14 cellular contexts compared by ENCODE assay signal in the genomic region with DNA sequence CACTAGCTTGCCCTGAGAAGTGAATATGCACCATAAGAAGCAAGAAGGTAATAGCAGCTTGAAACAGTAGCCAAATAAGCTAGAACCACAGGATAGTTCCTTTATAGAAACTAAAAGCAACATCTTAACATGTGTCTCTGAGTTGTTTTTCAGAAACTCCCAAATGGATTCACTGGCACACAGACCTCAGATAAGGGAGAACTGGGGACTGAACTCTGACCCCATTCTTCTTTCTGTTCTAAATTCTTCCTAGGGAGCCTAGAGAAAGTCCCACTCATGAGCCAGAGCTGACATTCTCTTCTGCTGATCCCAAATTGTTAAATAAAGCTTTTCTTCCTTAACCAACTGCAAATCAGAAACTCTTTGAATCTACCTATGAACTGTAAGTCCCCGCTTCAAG.
DNase-seq lines count a peak whose midpoint lies in the region; ATAC-seq, FAIRE-seq and TF ChIP-seq lines count a peak whose summit lies in the region.
"Had no signal": no experiment of that assay in that cellular context is flagged by ENCODE, and none has a peak within 500 bp of the region (broad histone marks: within the 10 kb centered on the region; RNA-seq: fewer than 3 reads in every experiment).

No MANE protein-coding gene starts in this region.

- no peak overlapping the region for H3K4me3 ChIP-seq in esophagus squamous epithelium
- H3K4me3 ChIP-seq in esophagus muscularis mucosa: no peak overlapping the region
- H3K4me3 ChIP-seq in pancreas: no peak overlapping the region
- H3K4me3 ChIP-seq: GM23248, Peyer's patch had no signal

- no peak for TF ChIP-seq CTCF in esophagus squamous epithelium (IDR thresholded peaks at IDR 0.05)
- no peak for TF ChIP-seq CTCF in esophagus muscularis mucosa (IDR thresholded peaks at IDR 0.05)
- TF ChIP-seq CTCF in pancreas (IDR thresholded peaks at IDR 0.05): no peak

- no peak for TF ChIP-seq POLR2A in esophagus squamous epithelium (IDR thresholded peaks at IDR 0.05)
- TF ChIP-seq POLR2A in esophagus muscularis mucosa (IDR thresholded peaks at IDR 0.05; ENCODE audit: low read depth): no peak

- H3K4me1 ChIP-seq in esophagus squamous epithelium: peaks cover 0 to 3% (median 0%) of the 10 kb centered on the region in 3 donors
- H3K4me1 ChIP-seq in esophagus muscularis mucosa: peaks cover 8 to 33% (median 22%) of the 10 kb centered on the region in 4 donors
- no peaks in the 10 kb centered on the region for H3K4me1 ChIP-seq in pancreas
- H3K4me1 ChIP-seq: Peyer's patch had no signal

- H3K27me3 ChIP-seq in esophagus squamous epithelium (no peaks in the 10 kb centered on the region), esophagus muscularis mucosa (no peaks in the 10 kb centered on the region), pancreas (no peaks in the 10 kb centered on the region)
- H3K27me3 ChIP-seq: Peyer's patch had no signal

- H3K36me3 ChIP-seq in esophagus squamous epithelium (no peaks in the 10 kb centered on the region), esophagus muscularis mucosa (no peaks in the 10 kb centered on the region), pancreas (no peaks in the 10 kb centered on the region)
- H3K36me3 ChIP-seq: Peyer's patch had no signal

- DNase-seq in Right ventricle myocardium superior: no peak
- DNase-seq in cardiac septum (ENCODE audit: low spot score): no peak
- DNase-seq in left lobe of liver (ENCODE audit: low spot score): no peak
- DNase-seq in esophagus squamous epithelium (lab: John Stamatoyannopoulos, UW): no peak
- no peak for DNase-seq in esophagus muscularis mucosa (ENCODE audit: extremely low spot score)
- no peak for DNase-seq in pancreas
- DNase-seq: 8988T, COR-L47, GDM1, GM23248, NCI-H1694 treated with DMSO at 0.1 percent for 48 hours, Peyer's patch had no signal

- H3K9me3 ChIP-seq in esophagus squamous epithelium (no peaks in the 10 kb centered on the region), esophagus muscularis mucosa (no peaks in the 10 kb centered on the region), pancreas (no peaks in the 10 kb centered on the region)
- H3K9me3 ChIP-seq: Peyer's patch had no signal

- peak overlapping the region; percentile 12 for H3K27ac ChIP-seq in cingulate gyrus (ENCODE audit: low read depth, low read length)
- no peak overlapping the region for H3K27ac ChIP-seq in esophagus squamous epithelium
- no peak overlapping the region for H3K27ac ChIP-seq in esophagus muscularis mucosa (replicated peaks in 1 of 4)
- no peak overlapping the region for H3K27ac ChIP-seq in pancreas
- H3K27ac ChIP-seq: GM23248, Peyer's patch had no signal

- intact Hi-C loops in Right ventricle myocardium superior (cut with DNase I) (no loop called here), cardiac septum (cut with DNase I) (loop anchor here (5.0 kb wide), 1 partner anchor 48 kb away; no protein-coding TSS in a partner anchor), esophagus squamous epithelium (cut with DNase I) (no loop called here), esophagus muscularis mucosa (cut with DNase I) (no loop called here), pancreas (cut with DNase I) (no loop called here)

- FAIRE-seq in pancreas (lab: Jason Lieb, UNC): no peak

- WGBS in esophagus squamous epithelium, 2 donors: 67 to 93% methylated on average over 1 of the region's 1 CpG
- 100% methylated on average over 1 of the region's 1 CpG for WGBS in esophagus muscularis mucosa
- WGBS in pancreas, 2 donors: 96 to 98% methylated on average over 1 of the region's 1 CpG

- TF ChIP-seq EP300 in esophagus muscularis mucosa (IDR thresholded peaks at IDR 0.05): no peak

- ATAC-seq in Right ventricle myocardium superior (ENCODE audit: poor library complexity) (peak; percentile 57), left lobe of liver (peak; percentile 64), pancreas (no peak), GM19455 (IDR thresholded peaks at IDR 0.05; ENCODE audit: unreplicated experiment) (no peak)

Comparison
In these comparisons a context has a peak if more than half of its experiments do, and no peak if none do; other contexts are left out.
1. ATAC-seq: peak in Right ventricle myocardium superior (single experiment) and left lobe of liver (single experiment); none in pancreas (0 of 4) and GM19455 (single experiment).